ENCODE assay signal across 8 cellular contexts in the genomic region with DNA sequence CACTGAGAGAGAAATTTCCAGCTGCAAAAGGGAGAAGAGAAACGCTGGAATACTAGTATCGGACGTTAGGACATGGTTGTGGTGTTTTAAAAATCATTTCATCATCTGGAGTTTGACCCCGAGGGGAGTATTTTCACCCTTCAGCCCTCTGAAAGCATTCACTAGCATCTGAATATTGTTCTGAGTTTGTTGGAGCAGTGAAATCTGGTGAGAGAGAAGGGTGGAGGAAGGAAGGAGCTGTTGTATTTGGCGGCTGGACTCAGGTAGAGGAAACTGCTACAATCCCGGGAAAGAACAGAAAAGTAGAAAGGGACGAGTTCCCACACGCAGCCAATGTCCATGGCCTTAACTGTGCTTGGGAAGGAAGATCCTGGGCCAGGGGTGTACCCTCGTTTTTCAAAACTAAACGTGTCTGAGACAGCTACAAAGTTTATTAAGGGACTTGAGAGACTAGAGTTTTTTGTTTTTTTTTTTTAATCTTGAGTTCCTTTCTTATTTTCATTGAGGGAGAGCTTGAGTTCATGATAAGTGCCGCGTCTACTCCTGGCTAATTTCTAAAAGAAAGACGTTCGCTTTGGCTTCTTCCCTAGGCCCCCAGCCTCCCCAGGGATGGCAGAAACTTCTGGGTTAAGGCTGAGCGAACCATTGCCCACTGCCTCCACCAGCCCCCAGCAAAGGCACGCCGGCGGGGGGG. TPM values are rescaled to one million over a fixed set of nuclear protein-coding genes. Genes with fewer than 3 reads are reported as not detected.
DNase-seq lines count a peak whose midpoint lies in the region; ATAC-seq, FAIRE-seq and TF ChIP-seq lines count a peak whose summit lies in the region.

No MANE protein-coding gene starts in this region.

- peaks cover 53% of the 10 kb centered on the region for H3K79me2 ChIP-seq in HepG2 (ENCODE audit: insufficient read depth, low read length)

- FAIRE-seq in HepG2 (lab: Jason Lieb, UNC) = peak; percentile 68

- DNase-seq in NCI-H2171 treated with DMSO at 0.1 percent for 48 hours (lab: John Stamatoyannopoulos, UW) (peak; percentile 20), NCI-H2171 (lab: John Stamatoyannopoulos, UW) (no peak), NCI-H345 treated with DMSO at 0.1 percent for 48 hours (lab: John Stamatoyannopoulos, UW; ENCODE audit: unreplicated experiment) (peak; percentile 63), cardiac fibroblast (ENCODE audit: low read depth in 2 of 2) (peak; percentile 50 to 54), HepG2 (ENCODE audit: low spot score) (peak; percentile 63), suprapubic skin (ENCODE audit: low spot score in 2 of 2) (no peak), AG20443 (ENCODE audit: low spot score) (no peak)

- H3K4me1 ChIP-seq in HepG2 (ENCODE audit: insufficient read depth, low read length) = peaks cover 40% of the 10 kb centered on the region
- H3K4me1 ChIP-seq in suprapubic skin = peaks cover 58% of the 10 kb centered on the region

- H3K9me3 ChIP-seq in HepG2 (ENCODE audit: low read length) (no peaks in the 10 kb centered on the region), suprapubic skin (no peaks in the 10 kb centered on the region)

- TF ChIP-seq POLR2A in HepG2 (IDR thresholded peaks at IDR 0.05; ENCODE audit: insufficient read depth in 1 of 2, low read depth in 2 of 2, low read length in 2 of 2) (peak; percentile 46 to 87; a peak in 2 of 4 replicates), suprapubic skin (IDR thresholded peaks at IDR 0.05) (no peak)

- H3K9ac ChIP-seq in HepG2 (ENCODE audit: insufficient read depth, low read depth, low read length) = peak overlapping the region; percentile 99

- WGBS in HepG2 (ENCODE audit: low lambda C conversion rate) = 0% methylated on average over 15 of the region's 18 CpGs
- WGBS in suprapubic skin = under 1% methylated on average over 18 of the region's 18 CpGs

- no peak for TF ChIP-seq RAD21 in HepG2 (CRISPR knock-in tag; IDR thresholded peaks at IDR 0.05)

- TF ChIP-seq CTCF in cardiac fibroblast (IDR thresholded peaks at IDR 0.05; ENCODE audit: low read depth, low read length) = no peak
- TF ChIP-seq CTCF in HepG2 (CRISPR knock-in tag; IDR thresholded peaks at IDR 0.05) = no peak
- TF ChIP-seq CTCF in suprapubic skin (IDR thresholded peaks at IDR 0.05) = no peak

- intact Hi-C loops in HepG2 (cut with micrococcal nuclease; ENCODE audit: unreplicated experiment) = loop anchor here (5.0 kb wide), 1 partner anchor 154 kb away; a partner anchor contains a TSS

- peak overlapping the region; percentile 82 for H2AFZ ChIP-seq in HepG2 (ENCODE audit: low read length)

- TSS peak; percentile 79 for BruUV-seq in HepG2 (replicated peaks; lab: Mats Ljungman, UMichigan)

- in situ Hi-C loops in HepG2 (cut with HindIII; ENCODE audit: extremely low pct_ligation_motif_present, low pct_unique_long_range_greater_than_20kb) = loop anchor here (25.0 kb wide), 1 partner anchor 629 kb away; no protein-coding TSS in a partner anchor

- peak overlapping the region; percentile 98 for H3K4me2 ChIP-seq in HepG2 (ENCODE audit: low read depth, low read length)

- H3K36me3 ChIP-seq in HepG2 (replicated peaks in 1 of 2; ENCODE audit: control insufficient read depth in 1 of 2, insufficient read depth in 2 of 2, low read length in 2 of 2) (0 out of 5 replicates have a peak, but pooled peaks cover 1 to 9% of the 10 kb centered on the region in 2 experiments), suprapubic skin (no peaks in the 10 kb centered on the region)

- H3K27me3 ChIP-seq in HepG2 (ENCODE audit: control insufficient read depth in 1 of 2, insufficient read depth in 2 of 2, low read length in 2 of 2) (no peaks in the 10 kb centered on the region; a peak in 2 of 5 replicates), suprapubic skin (no peaks in the 10 kb centered on the region)

- H4K20me1 ChIP-seq in HepG2 (ENCODE audit: insufficient read depth, low read length) = peaks cover 13% of the 10 kb centered on the region; the same call in 1 of the 2 replicates

- CTCF ChIA-PET in HepG2 (lab: Yijun Ruan, JAX; ENCODE audit: low intra/inter-chr PET ratio, low total read pairs) = no interaction called here

- H3K27ac ChIP-seq in HepG2 (ENCODE audit: extremely low read length, insufficient read depth, low read length) (peak overlapping the region; percentile 99), suprapubic skin (peak overlapping the region; percentile 100)

- TF ChIP-seq EP300 in HepG2 (IDR thresholded peaks at IDR 0.05; ENCODE audit: low read depth in 2 of 2, low read length in 2 of 2) = 0 out of 4 replicates have a peak, but pooled peaks of 1 of the 2 experiments have one; percentile 6
- no peak for TF ChIP-seq EP300 in HepG2 (CRISPR knock-in tag; IDR thresholded peaks at IDR 0.05; ENCODE audit: borderline replicate concordance)
- TF ChIP-seq EP300 in suprapubic skin (IDR thresholded peaks at IDR 0.05) = no peak

- POLR2A ChIA-PET in HepG2 (lab: Yijun Ruan, JAX) = interaction anchor here (0.9 to 4.7 kb wide), 14 partner anchors 8 to 365 kb away, joined by 3 to 66 read pairs (median 4); a partner anchor contains a TSS

- peak overlapping the region; percentile 87 to 91 for H3K4me3 ChIP-seq in cardiac fibroblast (replicated peaks in 1 of 2; ENCODE audit: low read depth in 2 of 2, low read length in 2 of 2)
- H3K4me3 ChIP-seq in HepG2 (replicated peaks in 1 of 3; ENCODE audit: insufficient read depth in 1 of 3, low read depth in 2 of 3, low read length in 3 of 3) = peak overlapping the region; percentile 92 to 96 (median 96)
- peak overlapping the region; percentile 64 for H3K4me3 ChIP-seq in suprapubic skin

- ATAC-seq in HepG2 (peak; percentile 26), HG02571 (IDR thresholded peaks at IDR 0.05; ENCODE audit: unreplicated experiment) (no peak)

TF ChIP-seq in HepG2, 621 proteins besides CTCF, POLR2A, EP300 and RAD21 (continues in another document):
- TF ChIP-seq CEBPB (IDR thresholded peaks at IDR 0.05; ENCODE audit: borderline replicate concordance, low read depth, low read length) = peak; percentile 52; the same call in 1 of the 2 replicates
- no peak for TF ChIP-seq ZMYM2 (CRISPR knock-in tag; IDR thresholded peaks at IDR 0.05)

RNA-seq across cellular contexts. Expression of a gene that starts 0.9 kb away (rescaled TPM):
- 37.2 and 39.6 TPM in 2 replicates for total RNA-seq in HepG2 (2016; rRNA removed; fragmentation: Illumina TruSeq; extraction: Trizol)
- 7.8 TPM in 2 replicates for total RNA-seq in HepG2 (2016; cell fraction: cytosol; rRNA removed; fragmentation: Illumina TruSeq; extraction: Trizol; ENCODE audit: low read depth)
- total RNA-seq in HepG2 (2016; cell fraction: insoluble cytoplasmic fraction; rRNA removed; fragmentation: Illumina TruSeq; extraction: Trizol) = 39.5 and 39.9 TPM in 2 replicates
- 22.3 and 22.5 TPM in 2 replicates for total RNA-seq in HepG2 (2016; cell fraction: membrane; rRNA removed; fragmentation: Illumina TruSeq; extraction: Trizol)
- 31.7 and 35.6 TPM in 2 replicates for total RNA-seq in HepG2 (2016; cell fraction: nucleus; rRNA removed; fragmentation: Illumina TruSeq; extraction: Trizol)
- polyA plus RNA-seq in HepG2 (2011; rRNA removed) = 18.8 and 20.1 TPM in 2 replicates
- 14.5 and 17.0 TPM in 2 replicates for polyA plus RNA-seq in HepG2 (2011; cell fraction: cytosol; rRNA removed)
- polyA plus RNA-seq in HepG2 (2011; cell fraction: nucleus; rRNA removed) = 9.6 and 9.9 TPM in 2 replicates
- 30.9 and 36.9 TPM in 2 replicates for polyA plus RNA-seq in HepG2 (2012)
- polyA plus RNA-seq in HepG2 (2016; cell fraction: cytosol; fragmentation: Illumina TruSeq; extraction: Trizol; ENCODE audit: low read depth) = 3.1 TPM in 2 replicates
- polyA plus RNA-seq in HepG2 (2016; cell fraction: insoluble cytoplasmic fraction; fragmentation: Illumina TruSeq; extraction: Trizol; ENCODE audit: low read depth) = 48.4 and 51.0 TPM in 2 replicates
- polyA plus RNA-seq in HepG2 (2016; cell fraction: membrane; fragmentation: Illumina TruSeq; extraction: Trizol; ENCODE audit: low read depth) = 11.6 TPM in 2 replicates
- polyA plus RNA-seq in HepG2 (2016; cell fraction: nucleus; fragmentation: Illumina TruSeq; extraction: Trizol; ENCODE audit: insufficient read depth, low read depth) = 40.3 and 40.5 TPM in 2 replicates
- 10.2 and 11.3 TPM in 2 replicates for polyA minus RNA-seq in HepG2 (2011; rRNA and poly(A)+ RNA removed; ENCODE audit: low replicate concordance)
- 18.2 and 23.5 TPM in 2 replicates for polyA minus RNA-seq in HepG2 (2011; cell fraction: cytosol; rRNA and poly(A)+ RNA removed)
- 27.1 and 37.2 TPM in 2 replicates for polyA minus RNA-seq in HepG2 (2011; cell fraction: nucleus; rRNA and poly(A)+ RNA removed)
- 10 to 100 TPM; 37.8 to 71.9 (median 46.9) TPM for total RNA-seq in suprapubic skin

RNA-seq across cellular contexts. Expression of a gene that starts 20.3 kb away (rescaled TPM):
- 1.2 and 1.4 TPM in 2 replicates for total RNA-seq in HepG2 (2016; rRNA removed; fragmentation: Illumina TruSeq; extraction: Trizol)
- total RNA-seq in HepG2 (2016; cell fraction: cytosol; rRNA removed; fragmentation: Illumina TruSeq; extraction: Trizol; ENCODE audit: low read depth) = 1.2 TPM in 1 of 2 replicates, not detected in the other
- total RNA-seq in HepG2 (2016; cell fraction: insoluble cytoplasmic fraction; rRNA removed; fragmentation: Illumina TruSeq; extraction: Trizol) = 1.3 TPM in 2 replicates
- total RNA-seq in HepG2 (2016; cell fraction: membrane; rRNA removed; fragmentation: Illumina TruSeq; extraction: Trizol) = 1.00 and 1.5 TPM in 2 replicates
- total RNA-seq in HepG2 (2016; cell fraction: nucleus; rRNA removed; fragmentation: Illumina TruSeq; extraction: Trizol) = 0.99 and 1.4 TPM in 2 replicates
- polyA plus RNA-seq in HepG2 (2011; rRNA removed) = 1.5 and 2.0 TPM in 2 replicates
- 0.97 and 1.0 TPM in 2 replicates for polyA plus RNA-seq in HepG2 (2011; cell fraction: cytosol; rRNA removed)
- polyA plus RNA-seq in HepG2 (2011; cell fraction: nucleus; rRNA removed) = 4.7 and 5.3 TPM in 2 replicates
- 0.60 and 2.4 TPM in 2 replicates for polyA plus RNA-seq in HepG2 (2012)
- 0.41 and 0.74 TPM in 2 replicates for polyA plus RNA-seq in HepG2 (2016; cell fraction: cytosol; fragmentation: Illumina TruSeq; extraction: Trizol; ENCODE audit: low read depth)
- 0.99 and 1.1 TPM in 2 replicates for polyA plus RNA-seq in HepG2 (2016; cell fraction: insoluble cytoplasmic fraction; fragmentation: Illumina TruSeq; extraction: Trizol; ENCODE audit: low read depth)
- polyA plus RNA-seq in HepG2 (2016; cell fraction: membrane; fragmentation: Illumina TruSeq; extraction: Trizol; ENCODE audit: low read depth) = 1.0 and 1.8 TPM in 2 replicates
- polyA plus RNA-seq in HepG2 (2016; cell fraction: nucleus; fragmentation: Illumina TruSeq; extraction: Trizol; ENCODE audit: insufficient read depth, low read depth) = 4.4 and 4.9 TPM in 2 replicates
- polyA minus RNA-seq in HepG2 (2011; rRNA and poly(A)+ RNA removed; ENCODE audit: low replicate concordance) = 1.8 TPM in 1 of 2 replicates, not detected in the other
- 0.69 TPM in 1 of 2 replicates, not detected in the other for polyA minus RNA-seq in HepG2 (2011; cell fraction: cytosol; rRNA and poly(A)+ RNA removed)
- 1.9 and 2.9 TPM in 2 replicates for polyA minus RNA-seq in HepG2 (2011; cell fraction: nucleus; rRNA and poly(A)+ RNA removed)
- under 1 TPM in 1 of 4 donors, not detected in 3; 0.42 TPM for total RNA-seq in suprapubic skin

Comparison
In these comparisons a context has a peak if more than half of its experiments do, and no peak if none do; other contexts are left out.
1. DNase-seq: peak in NCI-H2171 treated with DMSO at 0.1 percent for 48 hours (single experiment), NCI-H345 treated with DMSO at 0.1 percent for 48 hours (single experiment), cardiac fibroblast (2 of 2) and HepG2 (single experiment); none in NCI-H2171 (single experiment), suprapubic skin (0 of 2) and AG20443 (single experiment).
2. POLR2A ChIP-seq: peak in HepG2 (2 of 2); none in suprapubic skin (0 of 2).
3. Peak in every context shown above with its lines, with median percentiles within 50 percentile points of each other: H3K4me3 ChIP-seq.